In the genomic region with DNA sequence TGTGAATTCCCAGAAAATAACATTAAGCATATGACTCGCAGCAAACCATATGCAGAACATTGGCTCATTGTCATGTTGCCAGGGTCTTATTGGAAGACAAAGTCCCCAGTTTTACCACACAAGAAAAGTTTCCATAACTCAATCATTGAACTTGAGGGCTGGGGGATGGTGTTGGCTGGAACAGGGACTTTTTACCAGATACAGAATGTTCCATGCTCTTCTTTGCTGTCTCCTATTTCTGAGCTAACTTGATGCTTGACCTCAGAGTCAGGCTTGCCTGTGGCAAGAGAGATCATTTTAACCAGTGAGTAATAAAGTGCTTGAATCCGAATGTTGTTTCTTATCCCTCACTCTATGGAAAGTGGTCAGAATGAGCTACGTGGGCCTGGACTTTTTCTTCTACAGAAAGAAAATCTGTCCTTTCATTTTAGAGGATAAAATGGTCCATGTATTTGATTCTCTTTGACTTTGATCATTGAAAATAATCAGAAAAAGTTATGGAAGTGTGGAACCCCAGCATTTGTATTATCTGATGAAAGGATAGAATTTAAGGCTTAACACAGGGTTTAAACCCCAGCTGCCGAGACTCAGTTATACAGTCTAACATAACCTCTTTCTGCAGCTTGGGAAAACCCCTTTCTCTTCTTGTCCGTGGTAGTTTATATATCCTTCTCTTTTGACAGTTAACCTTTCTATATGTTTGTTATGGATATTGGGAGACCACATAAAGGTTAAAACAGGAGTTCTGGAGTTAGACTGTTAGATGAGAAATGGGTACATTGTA, we compare ENCODE assay signal across 8 cellular contexts.
DNase-seq lines count a peak whose midpoint lies in the region; ATAC-seq and TF ChIP-seq lines count a peak whose summit lies in the region.

No MANE protein-coding gene starts in this region.

- H3K4me1 ChIP-seq in Peyer's patch (peaks cover 0 to 41% (median 24%) of the 10 kb centered on the region in 4 donors), duodenal mucosa (ENCODE audit: control insufficient read depth in 1 of 2, insufficient read depth in 2 of 2, low read length in 2 of 2) (peaks cover 32 to 42% of the 10 kb centered on the region in 2 donors), prostate gland (replicated peaks) (peaks cover 5% of the 10 kb centered on the region)

- H3K4me3 ChIP-seq in Peyer's patch (no peak overlapping the region), duodenal mucosa (ENCODE audit: low read depth in 1 of 2, low read length in 2 of 2) (no peak overlapping the region), prostate gland (no peak overlapping the region)

- intact Hi-C loops in prostate gland (cut with DNase I) = no loop called here

- 61% methylated on average over 5 of the region's 5 CpGs for WGBS in prostate gland

- H3K9ac ChIP-seq in duodenal mucosa (ENCODE audit: low read depth in 1 of 2, low read length in 2 of 2) = no peak overlapping the region

- no peak for TF ChIP-seq CTCF in Peyer's patch (IDR thresholded peaks at IDR 0.05)
- no peak for TF ChIP-seq CTCF in prostate gland (IDR thresholded peaks at IDR 0.05)

- H3K27me3 ChIP-seq in Peyer's patch = no peaks in the 10 kb centered on the region
- H3K27me3 ChIP-seq in duodenal mucosa (ENCODE audit: control insufficient read depth in 1 of 2, insufficient read depth in 2 of 2, low read length in 2 of 2) = no peaks in the 10 kb centered on the region
- no peaks in the 10 kb centered on the region for H3K27me3 ChIP-seq in prostate gland (replicated peaks; ENCODE audit: insufficient read depth)

- H3K9me3 ChIP-seq in Peyer's patch (no peaks in the 10 kb centered on the region), duodenal mucosa (ENCODE audit: control insufficient read depth in 1 of 2, low read length in 2 of 2) (no peaks in the 10 kb centered on the region), prostate gland (no peaks in the 10 kb centered on the region)

- H3K36me3 ChIP-seq in Peyer's patch (peaks cover 0 to 4% (median 0%) of the 10 kb centered on the region in 3 donors), duodenal mucosa (ENCODE audit: control insufficient read depth in 1 of 2, insufficient read depth in 2 of 2, low read length in 2 of 2) (peaks cover 0 to 5% of the 10 kb centered on the region in 2 donors), prostate gland (no peaks in the 10 kb centered on the region)

- peak overlapping the region; percentile 62 to 91 (median 67) for H3K27ac ChIP-seq in Peyer's patch
- peak overlapping the region; percentile 8 for H3K27ac ChIP-seq in duodenal mucosa (ENCODE audit: low read depth, low read length)
- H3K27ac ChIP-seq in prostate gland = peak overlapping the region; percentile 44 to 77

- peak; percentile 92 for DNase-seq in EH (ENCODE audit: low read depth)
- peak in 1 of 3 donors; percentile 47 for DNase-seq in Peyer's patch
- DNase-seq in prostate gland (ENCODE audit: low spot score) = no peak
- DNase-seq in pons (ENCODE audit: low spot score) = no peak
- DNase-seq in NCI-H1694 treated with DMSO at 0.1 percent for 48 hours (lab: John Stamatoyannopoulos, UW) = no peak

- ATAC-seq in GM18861 (IDR thresholded peaks at IDR 0.05; ENCODE audit: unreplicated experiment) (no peak), GM18858 (IDR thresholded peaks at IDR 0.05; ENCODE audit: unreplicated experiment) (no peak)

- no peak for TF ChIP-seq POLR2A in Peyer's patch (IDR thresholded peaks at IDR 0.05)
- no peak for TF ChIP-seq POLR2A in prostate gland (IDR thresholded peaks at IDR 0.05)

Comparison
In these comparisons a context has a peak if more than half of its experiments do, and no peak if none do; other contexts are left out.
1. H3K27ac ChIP-seq: peak in every context shown above with its lines; median percentile 67 in Peyer's patch; 60 in prostate gland; 8 in duodenal mucosa.